9 cellular contexts compared by ENCODE assay signal in the genomic region with DNA sequence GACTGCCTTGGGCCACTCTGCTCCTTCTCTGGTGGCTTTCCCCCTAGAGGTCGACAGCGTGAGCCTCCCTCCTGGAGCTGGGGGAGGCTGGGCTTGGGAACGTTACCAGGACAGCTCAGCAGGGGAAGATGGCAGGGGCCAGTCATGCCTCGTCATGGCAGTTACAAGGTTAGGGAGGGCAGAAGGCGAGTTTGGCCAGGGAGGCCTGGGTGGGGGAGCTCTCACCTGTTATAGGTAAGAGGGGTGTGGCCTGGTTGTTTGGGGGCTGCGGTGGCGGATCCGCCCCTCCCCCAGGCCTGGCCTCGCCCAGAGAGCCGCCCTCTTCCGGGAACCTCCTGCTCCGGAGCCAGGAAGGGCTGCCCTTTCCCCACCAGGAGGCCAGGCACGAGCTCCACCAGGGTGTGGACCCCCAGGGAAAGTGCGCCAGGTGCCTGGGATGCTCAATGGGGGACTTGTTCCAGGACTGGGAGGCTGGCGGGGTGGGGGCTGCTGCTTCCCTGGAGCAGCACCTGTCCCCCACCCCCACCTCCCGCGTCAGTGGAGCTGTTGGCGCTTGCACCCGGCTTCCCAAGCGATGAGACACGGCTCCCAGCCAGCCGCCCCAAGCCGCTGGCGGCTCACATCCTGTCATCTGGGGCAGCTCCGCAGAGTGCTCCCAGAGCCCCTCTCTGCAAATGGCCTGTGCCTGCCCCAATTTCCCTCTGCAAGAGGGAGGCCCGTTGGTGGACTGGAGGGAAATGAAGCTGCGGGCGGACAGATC. TPM values are rescaled to one million over a fixed set of nuclear protein-coding genes. Genes with fewer than 3 reads are reported as not detected.
A peak's percentile ranks its signal among the peaks of the same experiment; 100 is the strongest.
DNase-seq lines count a peak whose midpoint lies in the region; ATAC-seq lines count a peak whose summit lies in the region.
"Had no signal": no experiment of that assay in that cellular context is flagged by ENCODE, and none has a peak within 500 bp of the region (broad histone marks: within the 10 kb centered on the region; RNA-seq: fewer than 3 reads in every experiment).

No MANE protein-coding gene starts in this region.

- H3K27ac Mint-ChIP-seq in naive thymus-derived CD8-positive, alpha-beta T cell, result no peak overlapping the region
- H3K27ac Mint-ChIP-seq: activated B cell treated with CpG ODN at 0.5 μM for 24 hours had no signal

- H3K9me3 Mint-ChIP-seq in naive thymus-derived CD8-positive, alpha-beta T cell, result no peaks in the 10 kb centered on the region
- H3K9me3 Mint-ChIP-seq: activated B cell treated with CpG ODN at 0.5 μM for 24 hours had no signal

- no peaks in the 10 kb centered on the region for H3K36me3 Mint-ChIP-seq in naive thymus-derived CD8-positive, alpha-beta T cell

- peaks cover 6 to 26% (median 16%) of the 10 kb centered on the region in 5 donors for H3K27me3 Mint-ChIP-seq in naive thymus-derived CD8-positive, alpha-beta T cell

- H3K4me3 Mint-ChIP-seq in naive thymus-derived CD8-positive, alpha-beta T cell, result peak overlapping the region in 6 of 10 donors; percentile 20 to 62 (median 34)
- H3K4me3 Mint-ChIP-seq: activated B cell treated with CpG ODN at 0.5 μM for 24 hours had no signal

- ATAC-seq in esophagus mucosa, result peak; percentile 81
- ATAC-seq in naive thymus-derived CD8-positive, alpha-beta T cell, result no peak

- POLR2A ChIA-PET in naive thymus-derived CD8-positive, alpha-beta T cell (lab: Charles Lee), result no interaction called here

- peaks cover 0 to 6% (median 3%) of the 10 kb centered on the region in 4 donors for H3K4me1 Mint-ChIP-seq in naive thymus-derived CD8-positive, alpha-beta T cell
- H3K4me1 Mint-ChIP-seq: activated B cell treated with CpG ODN at 0.5 μM for 24 hours had no signal

- DNase-seq in DMS53 (lab: John Stamatoyannopoulos, UW) (peak; percentile 90), NCI-H226 (peak; percentile 38), NK-92 (lab: John Stamatoyannopoulos, UW; ENCODE audit: unreplicated experiment) (no peak), putamen (ENCODE audit: low spot score) (no peak), glomerular visceral epithelial cell (ENCODE audit: extremely low spot score) (no peak)
- DNase-seq in naive thymus-derived CD8-positive, alpha-beta T cell, result no peak
- DNase-seq in stimulated activated naive CD4-positive, alpha-beta T cell (lab: John Stamatoyannopoulos, UW), result no peak
- DNase-seq: activated B cell treated with CpG ODN at 0.5 μM for 24 hours had no signal

RNA-seq across cellular contexts. Expression of gene PKP1, which starts 23.6 kb away (rescaled TPM):
- 608 TPM for total RNA-seq in esophagus mucosa
- not detected for total RNA-seq in naive thymus-derived CD8-positive, alpha-beta T cell
- polyA plus RNA-seq in naive thymus-derived CD8-positive, alpha-beta T cell, result not detected
- total RNA-seq: activated B cell treated with CpG ODN at 0.5 μM for 24 hours had no signal

Comparison
In these comparisons a context has a peak if more than half of its experiments do, and no peak if none do; other contexts are left out.
1. DNase-seq: peak in DMS53 (single experiment) and NCI-H226 (single experiment); none in naive thymus-derived CD8-positive, alpha-beta T cell (0 of 10), stimulated activated naive CD4-positive, alpha-beta T cell (0 of 6), NK-92 (single experiment), putamen (single experiment) and glomerular visceral epithelial cell (single experiment).
2. RNA of gene PKP1, which starts 23.6 kb away (total RNA-seq): 608 TPM in esophagus mucosa (single experiment); not detected in naive thymus-derived CD8-positive, alpha-beta T cell; every median in the first group is over 100 times any median in the second.